In the genomic region with DNA sequence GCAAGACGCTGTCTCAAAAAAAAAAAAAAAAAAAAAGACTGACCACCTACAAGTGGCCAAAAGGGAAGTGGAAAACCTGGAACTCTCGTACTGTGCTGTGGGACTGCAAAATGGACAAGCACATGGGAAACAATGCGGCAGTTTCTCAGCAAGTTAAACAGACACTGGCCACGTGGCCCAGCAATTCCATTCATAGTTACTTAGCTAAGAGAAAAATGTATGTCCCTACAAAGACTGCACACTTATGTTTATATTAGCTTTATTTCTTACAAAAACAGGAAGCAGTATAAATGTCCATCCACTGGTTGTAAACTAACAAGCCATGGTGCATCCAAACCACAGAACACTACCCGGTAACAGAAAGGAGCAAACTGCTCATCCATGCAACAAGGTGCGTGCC, we compare ENCODE assay signal across 21 cellular contexts. TPM values are rescaled to one million over a fixed set of nuclear protein-coding genes. Genes with fewer than 3 reads are reported as not detected.
DNase-seq lines count a peak whose midpoint lies in the region; ATAC-seq and TF ChIP-seq lines count a peak whose summit lies in the region.
"Had no signal": no experiment of that assay in that cellular context is flagged by ENCODE, and none has a peak within 500 bp of the region (broad histone marks: within the 10 kb centered on the region; RNA-seq: fewer than 3 reads in every experiment).

No MANE protein-coding gene starts in this region.

- no peak overlapping the region for H3K9ac ChIP-seq in trophoblast cell (ENCODE audit: low read length)

- H3K18ac ChIP-seq in trophoblast cell (ENCODE audit: low read length) = peak overlapping the region; percentile 47

- DNase-seq in G401 (ENCODE audit: low spot score) = peak; percentile 21
- DNase-seq in astrocyte of the spinal cord (ENCODE audit: low read depth, low spot score) = peak; percentile 10
- peak in 1 of 2 donors; percentile 36 for DNase-seq in trophoblast cell
- no peak for DNase-seq in nucleus accumbens (lab: John Stamatoyannopoulos, UW)
- no peak for DNase-seq in activated naive CD4-positive, alpha-beta T cell treated with Interleukin-2 at 50 U/mL for 16 hours
- DNase-seq: activated CD4-positive, alpha-beta T cell treated with anti-CD3 and anti-CD28 coated beads, Interleukin-2, amount 50 U/mL, for 48 hours; activated naive CD4-positive, alpha-beta T cell treated with anti-CD3 and anti-CD28 coated beads for 36 hours; aorta; GDM1; midbrain; NCI-H1048; NCI-H2081; stimulated activated naive CD4-positive, alpha-beta T cell; T-helper 17 cell; tibial artery had no signal

- no peak overlapping the region for H2BK5ac ChIP-seq in trophoblast cell (ENCODE audit: low read depth, low read length, poor library complexity)

- peaks cover 2% of the 10 kb centered on the region for H3K79me2 ChIP-seq in trophoblast cell (ENCODE audit: control insufficient read depth, insufficient read depth, low read length, poor library complexity)

- no peak for TF ChIP-seq EP300 in gastroesophageal sphincter (IDR thresholded peaks at IDR 0.05)

- H2BK120ac ChIP-seq in trophoblast cell (ENCODE audit: insufficient read depth, low read length, poor library complexity) = no peak overlapping the region

- H3K27me3 ChIP-seq in gastroesophageal sphincter (no peaks in the 10 kb centered on the region), trophoblast cell (ENCODE audit: insufficient read depth, low read length) (no peaks in the 10 kb centered on the region)
- H3K27me3 ChIP-seq: SJSA1, tibial artery had no signal

- no peaks in the 10 kb centered on the region for H3K9me3 ChIP-seq in gastroesophageal sphincter
- H3K9me3 ChIP-seq in trophoblast cell (ENCODE audit: insufficient read depth, low read depth, low read length) = no peaks in the 10 kb centered on the region
- H3K9me3 ChIP-seq: tibial artery had no signal

- H2AK5ac ChIP-seq in trophoblast cell (ENCODE audit: low read length) = no peak overlapping the region

- ATAC-seq in gastroesophageal sphincter (peak; percentile 71), GM21360 (IDR thresholded peaks at IDR 0.05; ENCODE audit: unreplicated experiment) (no peak), GM19035 (IDR thresholded peaks at IDR 0.05; ENCODE audit: unreplicated experiment) (no peak)
- ATAC-seq: HCT116, Panc1, T-helper 17 cell had no signal

- no peak overlapping the region for H3K14ac ChIP-seq in trophoblast cell (ENCODE audit: low read length)

- H3K4ac ChIP-seq in trophoblast cell (ENCODE audit: low read depth, low read length) = peak overlapping the region; percentile 93

- H3K27ac ChIP-seq in gastroesophageal sphincter = peak overlapping the region in 3 of 4 donors; percentile 37 to 48 (median 42)
- no peak overlapping the region for H3K27ac ChIP-seq in trophoblast cell (ENCODE audit: low read depth, low read length)
- H3K27ac ChIP-seq: SJSA1, tibial artery had no signal

- H3K36me3 ChIP-seq in gastroesophageal sphincter = peaks cover 0 to 45% of the 10 kb centered on the region in 2 donors
- H3K36me3 ChIP-seq in trophoblast cell (ENCODE audit: control insufficient read depth in 1 of 2, insufficient read depth in 2 of 2, low read length in 2 of 2) = peaks cover 25 to 32% of the 10 kb centered on the region in 2 experiments

- H2BK12ac ChIP-seq in trophoblast cell (ENCODE audit: low read length) = peak overlapping the region; percentile 77

- H4K8ac ChIP-seq in trophoblast cell (ENCODE audit: low read depth, low read length) = peak overlapping the region; percentile 67

- TF ChIP-seq CTCF in astrocyte of the spinal cord (IDR thresholded peaks at IDR 0.05; ENCODE audit: low read depth, low read length) (no peak), gastroesophageal sphincter (IDR thresholded peaks at IDR 0.05) (no peak)

- no peaks in the 10 kb centered on the region for H3K79me1 ChIP-seq in trophoblast cell (ENCODE audit: low read length)

- no peak for TF ChIP-seq POLR2A in gastroesophageal sphincter (IDR thresholded peaks at IDR 0.05)

- peaks cover 0 to 34% (median 0%) of the 10 kb centered on the region in 3 donors for H3K4me1 ChIP-seq in gastroesophageal sphincter
- H3K4me1 ChIP-seq in trophoblast cell (ENCODE audit: control insufficient read depth in 1 of 2, insufficient read depth in 2 of 2, low read length in 2 of 2) = no peaks in the 10 kb centered on the region
- H3K4me1 ChIP-seq: SJSA1 had no signal

- in situ Hi-C loops in G401 (cut with HindIII; ENCODE audit: low sequenced_read_pairs) (no loop called here), astrocyte of the spinal cord (cut with HindIII; ENCODE audit: low sequenced_read_pairs) (no loop called here)

- no peak overlapping the region for H3K23ac ChIP-seq in trophoblast cell (ENCODE audit: low read length)

- peak overlapping the region; percentile 81 for H4K12ac ChIP-seq in trophoblast cell (ENCODE audit: low read depth, low read length)

- no peak overlapping the region for H3K4me2 ChIP-seq in trophoblast cell (ENCODE audit: low read length)

- H2AFZ ChIP-seq in trophoblast cell (ENCODE audit: insufficient read depth, low read length, poor library complexity) = no peak overlapping the region

- no peak overlapping the region for H4K91ac ChIP-seq in trophoblast cell (ENCODE audit: low read depth, low read length)

- H3K4me3 ChIP-seq in astrocyte of the spinal cord (ENCODE audit: low read depth, low read length) (no peak overlapping the region), gastroesophageal sphincter (no peak overlapping the region), trophoblast cell (ENCODE audit: low read depth, low read length) (no peak overlapping the region)
- H3K4me3 ChIP-seq: SJSA1, tibial artery had no signal

- WGBS in gastroesophageal sphincter (ENCODE audit: low coverage in 1 of 2), 2 donors = 38 to 58% methylated on average over 2 to 5 of the region's 6 CpGs
- no CpG with 5 or more reads among the region's 6 CpGs for WGBS in trophoblast cell (ENCODE audit: extremely low coverage, insufficient coverage, insufficient read length)

RNA-seq across cellular contexts. Expression of a gene that starts 5.6 kb away (rescaled TPM):
- 32.5 and 38.6 TPM in 2 replicates for total RNA-seq in G401 (2014; rRNA removed; shearing (Covaris generic))
- 10 to 100 TPM; 30.8 to 42.1 (median 36.8) TPM for total RNA-seq in gastroesophageal sphincter
- 35.2 and 35.8 TPM in 2 replicates for polyA plus RNA-seq in trophoblast cell (2013)

RNA-seq across cellular contexts. Expression of a gene that starts 53.2 kb away (rescaled TPM):
- total RNA-seq in G401 (2014; rRNA removed; shearing (Covaris generic)) = 13.6 and 24.7 TPM in 2 replicates
- total RNA-seq in gastroesophageal sphincter = 100 to 1,000 TPM in 1 of 4 donors, 10 to 100 TPM in 3; 54.8 to 126 (median 74.1) TPM
- polyA plus RNA-seq in trophoblast cell (2013) = 24.5 and 26.4 TPM in 2 replicates

Comparison
In these comparisons a context has a peak if more than half of its experiments do, and no peak if none do; other contexts are left out.
1. DNase-seq: peak in G401 (single experiment) and astrocyte of the spinal cord (single experiment); none in nucleus accumbens (0 of 56) and activated naive CD4-positive, alpha-beta T cell treated with Interleukin-2 at 50 U/mL for 16 hours (single experiment).